27 cellular contexts compared by ENCODE assay signal in genomic region chr16:3212567-3212966, GRCh38. TPM values are rescaled to one million over a fixed set of nuclear protein-coding genes. Genes with fewer than 3 reads are reported as not detected.
"Had no signal": no experiment of that assay in that cellular context is flagged by ENCODE, and none has a peak within 500 bp of the region (broad histone marks: within the 10 kb centered on the region; RNA-seq: fewer than 3 reads in every experiment).

No MANE protein-coding gene starts in this region.

- H3K27me3 ChIP-seq: right atrium auricular region, testis had no signal

- ATAC-seq: activated naive CD8-positive, alpha-beta T cell treated with anti-CD3 and anti-CD28 coated beads, Interleukin-2, amount 50 U/mL, for 24 hours; gastroesophageal sphincter; heart left ventricle; stimulated activated naive CD8-positive, alpha-beta T cell treated with anti-CD3 and anti-CD28 coated beads, Interleukin-15, Interleukin-2, amounts not matched to agents 100 U/mL and 50 U/mL, for 24 hours had no signal

- H3K4me1 Mint-ChIP-seq: mesothelial cell of epicardium had no signal

- H3K4me3 ChIP-seq: gastroesophageal sphincter, heart left ventricle, right atrium auricular region, testis, transverse colon had no signal

- H3K4me3 Mint-ChIP-seq: activated naive CD8-positive, alpha-beta T cell treated with anti-CD3 and anti-CD28 coated beads, Interleukin-2, amount 50 U/mL, for 24 hours; mesothelial cell of epicardium had no signal

- H3K36me3 Mint-ChIP-seq: mesothelial cell of epicardium had no signal

- H3K36me3 ChIP-seq: gastroesophageal sphincter, heart left ventricle, right atrium auricular region, transverse colon had no signal

- H3K27ac Mint-ChIP-seq: activated naive CD8-positive, alpha-beta T cell treated with anti-CD3 and anti-CD28 coated beads, Interleukin-2, amount 50 U/mL, for 24 hours; mesothelial cell of epicardium had no signal

- H3K4me1 ChIP-seq: gastroesophageal sphincter, heart left ventricle, right atrium auricular region, testis, transverse colon had no signal

- DNase-seq: activated CD4-positive, CD25-positive, alpha-beta regulatory T cell treated with anti-CD3 and anti-CD28 coated beads, Interleukin-2, amount 50 U/mL, for 72 hours; activated effector memory CD4-positive, alpha-beta T cell treated with Interleukin-2 at 50 U/mL for 16 hours; activated naive CD4-positive, alpha-beta T cell treated with anti-CD3 and anti-CD28 coated beads, Interleukin-2, amount 50 U/mL, for 16 hours; activated naive CD8-positive, alpha-beta T cell treated with anti-CD3 and anti-CD28 coated beads, Interleukin-2, amount 50 U/mL, for 24 hours; activated T-cell treated with anti-CD3 and anti-CD28 coated beads, Interleukin-2, amount 50 U/mL, for 48 hours; amygdala; caudate nucleus; heart left ventricle; hypothalamus; immature natural killer cell; kidney; naive B cell; stimulated activated naive CD8-positive, alpha-beta T cell treated with anti-CD3 and anti-CD28 coated beads, Interleukin-15, Interleukin-2, amounts not matched to agents 100 U/mL and 50 U/mL, for 24 hours; testis; transverse colon had no signal

- H3K27ac ChIP-seq: gastroesophageal sphincter, heart left ventricle, right atrium auricular region, testis, transverse colon had no signal

- H3K9me3 ChIP-seq: testis, transverse colon had no signal

RNA-seq across cellular contexts. Expression of gene OR1F1, which starts 24.6 kb away (rescaled TPM):
- total RNA-seq: activated CD8-positive, alpha-beta memory T cell treated with anti-CD3 and anti-CD28 coated beads for 36 hours; endothelial cell of umbilical vein; fibroblast of lung; gastroesophageal sphincter; heart left ventricle; kidney; lower leg skin; mesothelial cell of epicardium; omental fat pad; right atrium auricular region; T-helper 1 cell treated with Interleukin-12 subunit alpha and Interleukin-12 subunit beta and Interleukin-4 antibody, amounts not matched to agents 30 ng/mL and 1 ng/mL, for 36 hours; testis; transverse colon; urinary bladder had no signal
- polyA plus RNA-seq: esophagus, heart left ventricle, immature natural killer cell, urinary bladder had no signal

RNA-seq across cellular contexts. Expression of gene MEFV, which starts 43.9 kb away (rescaled TPM):
- total RNA-seq: endothelial cell of umbilical vein; mesothelial cell of epicardium; pulmonary artery endothelial cell; T-helper 1 cell treated with Interleukin-12 subunit alpha and Interleukin-12 subunit beta and Interleukin-4 antibody, amounts not matched to agents 30 ng/mL and 1 ng/mL, for 36 hours had no signal
- polyA plus RNA-seq: endothelial cell of umbilical vein, fibroblast of lung had no signal
